Comparison of ENCODE assay signal across 14 cellular contexts in the genomic region with DNA sequence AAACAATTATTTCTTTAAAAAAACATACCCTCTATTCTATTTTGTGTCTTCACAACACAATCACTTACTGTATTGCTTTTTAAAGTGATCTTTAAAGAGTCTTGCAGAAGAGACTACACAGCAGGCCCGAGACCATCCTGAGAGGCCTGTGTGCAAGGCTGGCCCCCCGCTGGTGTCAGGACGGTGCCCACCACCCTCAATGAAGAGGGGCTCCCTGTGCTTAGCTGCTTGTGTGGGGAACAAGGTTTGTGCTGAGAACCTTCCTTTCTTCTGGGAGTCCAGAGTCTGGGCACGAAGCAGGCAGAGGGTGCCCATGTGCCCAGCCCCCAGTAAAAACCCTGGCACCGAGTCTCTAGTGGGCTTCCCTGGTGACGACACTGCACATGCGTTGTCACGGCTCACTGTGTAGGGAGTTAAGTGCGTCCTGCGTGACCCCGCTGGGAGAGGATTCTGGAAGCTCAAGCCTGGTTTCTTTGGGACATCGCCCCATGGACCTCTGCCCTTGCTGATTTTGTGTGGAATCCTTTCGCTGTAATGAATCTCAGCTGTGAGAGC.
"Had no signal": no experiment of that assay in that cellular context is flagged by ENCODE, and none has a peak within 500 bp of the region (broad histone marks: within the 10 kb centered on the region; RNA-seq: fewer than 3 reads in every experiment).

No MANE protein-coding gene starts in this region.

- H3K4me1 Mint-ChIP-seq: activated T-helper 17 cell treated with anti-CD3 and anti-CD28 coated beads, Interleukin-2, amount 50 U/mL, for 72 hours; mesothelial cell of epicardium; stimulated activated effector memory CD8-positive, alpha-beta T cell treated with anti-CD3 and anti-CD28 coated beads, Interleukin-12 subunit alpha, Interleukin-12 subunit beta, amount 100 ng/mL, for 72 hours had no signal

- H3K27me3 Mint-ChIP-seq: activated naive CD4-positive, alpha-beta T cell treated with anti-CD3 and anti-CD28 coated beads, Interleukin-2, amount 50 U/mL, for 24 hours; activated T-helper 17 cell treated with anti-CD3 and anti-CD28 coated beads, Interleukin-2, amount 50 U/mL, for 72 hours had no signal

- H3K4me3 ChIP-seq: breast epithelium, heart left ventricle, neural progenitor cell, transverse colon had no signal

- H3K27ac ChIP-seq: breast epithelium, heart left ventricle, neural progenitor cell, parathyroid adenoma, transverse colon had no signal

- H3K27ac Mint-ChIP-seq: activated naive CD4-positive, alpha-beta T cell treated with anti-CD3 and anti-CD28 coated beads, Interleukin-2, amount 50 U/mL, for 24 hours; activated T-helper 17 cell treated with anti-CD3 and anti-CD28 coated beads, Interleukin-2, amount 50 U/mL, for 72 hours; mesothelial cell of epicardium; neural progenitor cell; stimulated activated effector memory CD8-positive, alpha-beta T cell treated with anti-CD3 and anti-CD28 coated beads, Interleukin-12 subunit alpha, Interleukin-12 subunit beta, amount 100 ng/mL, for 72 hours had no signal

- ATAC-seq: activated CD4-positive, CD25-positive, alpha-beta regulatory T cell treated with anti-CD3 and anti-CD28 coated beads, Interleukin-2, amount 50 U/mL, for 24 hours; activated T-helper 17 cell treated with anti-CD3 and anti-CD28 coated beads, Interleukin-2, amount 50 U/mL, for 72 hours; heart left ventricle; stimulated activated effector memory CD8-positive, alpha-beta T cell treated with anti-CD3 and anti-CD28 coated beads, Interleukin-12 subunit alpha, Interleukin-12 subunit beta, amount 100 ng/mL, for 72 hours had no signal

- H3K9me3 ChIP-seq: breast epithelium, heart left ventricle, transverse colon had no signal

- H3K4me1 ChIP-seq: breast epithelium, neural progenitor cell, parathyroid adenoma had no signal

- H3K27me3 ChIP-seq: breast epithelium, heart left ventricle, neural progenitor cell, transverse colon had no signal

- H3K4me3 Mint-ChIP-seq: activated naive CD4-positive, alpha-beta T cell treated with anti-CD3 and anti-CD28 coated beads, Interleukin-2, amount 50 U/mL, for 24 hours; activated T-helper 17 cell treated with anti-CD3 and anti-CD28 coated beads, Interleukin-2, amount 50 U/mL, for 72 hours; mesothelial cell of epicardium; neural progenitor cell; stimulated activated effector memory CD8-positive, alpha-beta T cell treated with anti-CD3 and anti-CD28 coated beads, Interleukin-12 subunit alpha, Interleukin-12 subunit beta, amount 100 ng/mL, for 72 hours had no signal

- DNase-seq: activated CD4-positive, alpha-beta T cell treated with anti-CD3 and anti-CD28 coated beads, Interleukin-2, amount 50 U/mL, for 4 hours; anterior cingulate cortex; small intestine; substantia nigra; transverse colon had no signal

- H3K9me3 Mint-ChIP-seq: activated naive CD4-positive, alpha-beta T cell treated with anti-CD3 and anti-CD28 coated beads, Interleukin-2, amount 50 U/mL, for 24 hours; activated T-helper 17 cell treated with anti-CD3 and anti-CD28 coated beads, Interleukin-2, amount 50 U/mL, for 72 hours; mesothelial cell of epicardium; neural progenitor cell; stimulated activated effector memory CD8-positive, alpha-beta T cell treated with anti-CD3 and anti-CD28 coated beads, Interleukin-12 subunit alpha, Interleukin-12 subunit beta, amount 100 ng/mL, for 72 hours had no signal

- H3K36me3 Mint-ChIP-seq: stimulated activated effector memory CD8-positive, alpha-beta T cell treated with anti-CD3 and anti-CD28 coated beads, Interleukin-12 subunit alpha, Interleukin-12 subunit beta, amount 100 ng/mL, for 72 hours had no signal

- H3K36me3 ChIP-seq: breast epithelium, neural progenitor cell, transverse colon had no signal
